Comparison of ENCODE assay signal across 1 cellular context in the genomic region with DNA sequence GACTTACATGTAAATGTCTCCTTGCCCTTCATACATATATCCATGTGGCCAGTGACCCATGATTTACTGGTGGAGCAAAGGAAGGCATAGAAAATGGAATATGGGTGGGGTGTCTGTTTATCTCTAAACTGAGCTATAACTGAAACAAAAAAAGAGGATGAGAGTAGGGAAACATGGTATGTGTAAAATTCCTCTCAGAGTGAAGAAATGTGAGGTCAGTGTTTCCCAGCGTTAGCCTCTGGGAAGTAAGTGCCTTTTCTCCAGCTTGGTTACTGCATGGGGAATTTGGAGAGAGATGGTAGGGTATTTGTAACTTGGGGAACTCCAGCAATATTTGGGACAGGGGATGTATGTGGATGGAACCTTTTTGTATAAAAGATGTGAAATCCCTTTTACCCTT.
TF ChIP-seq lines count a peak whose summit lies in the region.

No MANE protein-coding gene starts in this region.

TF ChIP-seq in IMR-90, 13 proteins besides CTCF, POLR2A, EP300 and RAD21 (continued from another document):
- TF ChIP-seq, protein P1, sequence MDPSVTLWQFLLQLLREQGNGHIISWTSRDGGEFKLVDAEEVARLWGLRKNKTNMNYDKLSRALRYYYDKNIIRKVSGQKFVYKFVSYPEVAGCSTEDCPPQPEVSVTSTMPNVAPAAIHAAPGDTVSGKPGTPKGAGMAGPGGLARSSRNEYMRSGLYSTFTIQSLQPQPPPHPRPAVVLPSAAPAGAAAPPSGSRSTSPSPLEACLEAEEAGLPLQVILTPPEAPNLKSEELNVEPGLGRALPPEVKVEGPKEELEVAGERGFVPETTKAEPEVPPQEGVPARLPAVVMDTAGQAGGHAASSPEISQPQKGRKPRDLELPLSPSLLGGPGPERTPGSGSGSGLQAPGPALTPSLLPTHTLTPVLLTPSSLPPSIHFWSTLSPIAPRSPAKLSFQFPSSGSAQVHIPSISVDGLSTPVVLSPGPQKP (IDR thresholded peaks at IDR 0.05; ENCODE audit: borderline replicate concordance, low read depth, low read length), result no peak
- TF ChIP-seq RCOR1 (IDR thresholded peaks at IDR 0.05; ENCODE audit: insufficient replicate concordance, low read length) (no peak), MAFK (IDR thresholded peaks at IDR 0.05; ENCODE audit: low read depth, low read length) (no peak), NFE2L2 (IDR thresholded peaks at IDR 0.05; ENCODE audit: low read depth, low read length) (no peak)
